In genomic region chr18:11251891-11252270, GRCh38 we compare ENCODE assay signal across 1 cellular context.
TF ChIP-seq lines count a peak whose summit lies in the region.

No MANE protein-coding gene starts in this region.

TF ChIP-seq in GM23338, 12 proteins besides CTCF, POLR2A, EP300 and RAD21 (continued from another document):
- TF ChIP-seq REST (IDR thresholded peaks at IDR 0.05; ENCODE audit: unreplicated experiment): no peak
- no peak for TF ChIP-seq ZNF331 (CRISPR knock-in tag; IDR thresholded peaks at IDR 0.05; ENCODE audit: low read depth)
- TF ChIP-seq JUNB (IDR thresholded peaks at IDR 0.05; ENCODE audit: unreplicated experiment): no peak
- no peak for TF ChIP-seq STAT1 (IDR thresholded peaks at IDR 0.05; ENCODE audit: unreplicated experiment)
- TF ChIP-seq CREB1 (CRISPR knock-in tag; IDR thresholded peaks at IDR 0.05; ENCODE audit: low read depth): no peak
- no peak for TF ChIP-seq EZH2 (IDR thresholded peaks at IDR 0.05; ENCODE audit: low read depth, unreplicated experiment)
- TF ChIP-seq ETS1 (IDR thresholded peaks at IDR 0.05): no peak
